27 cellular contexts compared by ENCODE assay signal in the genomic region with DNA sequence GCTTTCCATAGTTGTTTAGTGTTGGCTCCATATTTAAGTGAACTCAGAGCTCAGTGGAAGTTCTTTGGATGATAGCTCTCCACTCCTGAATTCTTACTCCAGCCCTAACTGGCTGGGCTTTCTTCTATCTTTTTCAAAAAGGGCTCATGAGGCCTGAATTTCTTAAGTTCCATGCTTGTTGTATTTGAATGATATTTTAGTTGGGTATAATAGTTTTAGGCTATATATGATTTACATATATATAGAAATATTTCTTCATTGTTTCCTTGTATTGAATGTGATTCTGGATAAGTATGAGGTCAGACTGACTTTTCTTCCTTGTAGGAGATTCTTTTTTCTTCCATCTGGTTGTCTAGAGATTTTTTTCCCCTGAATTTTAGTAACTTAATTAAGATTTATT.
"Had no signal": no experiment of that assay in that cellular context is flagged by ENCODE, and none has a peak within 500 bp of the region (broad histone marks: within the 10 kb centered on the region; RNA-seq: fewer than 3 reads in every experiment).

No MANE protein-coding gene starts in this region.

- H3K36me3 ChIP-seq: stomach, suprapubic skin, thoracic aorta, thyroid gland, tibial artery, transverse colon, upper lobe of left lung, upper lobe of right lung, uterus, vagina had no signal

- H3K27me3 ChIP-seq: stomach, suprapubic skin, testis, thyroid gland, tibial artery, tibial nerve, transverse colon, upper lobe of left lung, upper lobe of right lung, uterus, vagina had no signal

- H3K27ac ChIP-seq: stomach, suprapubic skin, testis, thoracic aorta, thyroid gland, tibial artery, tibial nerve, transverse colon, upper lobe of left lung, upper lobe of right lung, uterus, vagina had no signal

- H3K4me1 ChIP-seq: stomach, suprapubic skin, thyroid gland, tibial nerve, transverse colon, upper lobe of right lung, uterus, vagina had no signal

- FAIRE-seq: urothelium cell line had no signal

- H3K9me3 ChIP-seq: testis, thyroid gland, vagina had no signal

- ATAC-seq: stimulated activated effector memory CD8-positive, alpha-beta T cell treated with anti-CD3 and anti-CD28 coated beads, Interleukin-12 subunit alpha, Interleukin-12 subunit beta, amount 100 ng/mL, for 72 hours; stimulated activated memory B cell treated with anti-CD40 and anti-IgM and Interleukin-4, amounts not matched to agents 10 μg/mL and 1 μg/mL and 100 μg/mL, for 72 hours; stimulated activated naive B cell treated with anti-CD40 and anti-IgM and Interleukin-4, amounts not matched to agents 10 μg/mL and 1 μg/mL and 100 μg/mL, for 72 hours; stimulated activated naive CD8-positive, alpha-beta T cell treated with anti-CD3 and anti-CD28 coated beads, Interleukin-15, amount 100 ng/mL, for 72 hours; stimulated activated naive CD8-positive, alpha-beta T cell treated with anti-CD3 and anti-CD28 coated beads, Interleukin-15, Interleukin-2, amounts not matched to agents 100 U/mL and 50 U/mL, for 24 hours; upper lobe of right lung had no signal

- DNase-seq: stimulated activated CD4-positive, alpha-beta T cell treated with anti-CD3 and anti-CD28 coated beads, Interleukin-2, amount 100 ng/mL, for 48 hours; stimulated activated CD4-positive, alpha-beta T cell treated with anti-CD3 and anti-CD28 coated beads, Interleukin-4, amount 100 ng/mL, for 1 hour; stimulated activated CD4-positive, alpha-beta T cell treated with anti-CD3 and anti-CD28 coated beads, Interleukin-4, amount 100 ng/mL, for 24 hours; stimulated activated CD4-positive, alpha-beta T cell treated with anti-CD3 and anti-CD28 coated beads, Interleukin-4, amount 100 ng/mL, for 4 hours; stimulated activated CD8-positive, alpha-beta memory T cell treated with anti-CD3 and anti-CD28 coated beads, Interleukin-4, amount 100 ng/mL, for 48 hours; stimulated activated naive B cell treated with anti-CD40 and anti-IgM and Interleukin-4, amounts not matched to agents 10 μg/mL and 1 μg/mL and 100 μg/mL, for 72 hours; stimulated activated naive CD4-positive, alpha-beta T cell; stimulated activated naive CD4-positive, alpha-beta T cell treated with Interleukin-2 at 50 U/mL for 16 hours; stimulated activated naive CD8-positive, alpha-beta T cell treated with anti-CD3 and anti-CD28 coated beads, Interleukin-15, amount 100 ng/mL, for 72 hours; stimulated activated naive CD8-positive, alpha-beta T cell treated with anti-CD3 and anti-CD28 coated beads, Interleukin-15, Interleukin-2, amounts not matched to agents 100 U/mL and 50 U/mL, for 24 hours; stomach; substantia nigra; testis; thyroid gland; tibial artery; transverse colon; trophoblast cell; upper lobe of left lung; upper lobe of right lung; uterus had no signal

- H3K4me3 ChIP-seq: stomach, suprapubic skin, testis, thoracic aorta, thyroid gland, tibial artery, tibial nerve, transverse colon, upper lobe of left lung, upper lobe of right lung, uterus, vagina had no signal
